27 cellular contexts compared by ENCODE assay signal in genomic region chr1:107404756-107405155, GRCh38.
DNase-seq lines count a peak whose midpoint lies in the region; ATAC-seq, FAIRE-seq and TF ChIP-seq lines count a peak whose summit lies in the region.
"Had no signal": no experiment of that assay in that cellular context is flagged by ENCODE, and none has a peak within 500 bp of the region (broad histone marks: within the 10 kb centered on the region; RNA-seq: fewer than 3 reads in every experiment).

No MANE protein-coding gene starts in this region.

- H3K4me2 ChIP-seq in astrocyte (ENCODE audit: low read length): peak overlapping the region; percentile 59
- H3K4me2 ChIP-seq: BLaER1 had no signal

- H4K20me1 ChIP-seq in astrocyte (ENCODE audit: insufficient read depth, low read length): no peaks in the 10 kb centered on the region
- H4K20me1 ChIP-seq: BLaER1 had no signal

- no peak overlapping the region for H3K27ac Mint-ChIP-seq in astrocyte (ENCODE audit: unreplicated experiment)
- no peak overlapping the region for H3K27ac Mint-ChIP-seq in naive thymus-derived CD8-positive, alpha-beta T cell
- H3K27ac Mint-ChIP-seq: activated CD8-positive, alpha-beta T cell treated with anti-CD3 and anti-CD28 coated beads for 36 hours had no signal

- H3K4me3 Mint-ChIP-seq in astrocyte (ENCODE audit: unreplicated experiment): no peak overlapping the region
- no peak overlapping the region for H3K4me3 Mint-ChIP-seq in naive thymus-derived CD8-positive, alpha-beta T cell
- H3K4me3 Mint-ChIP-seq: activated CD8-positive, alpha-beta T cell treated with anti-CD3 and anti-CD28 coated beads for 36 hours had no signal

- no peaks in the 10 kb centered on the region for H3K9me3 Mint-ChIP-seq in astrocyte (ENCODE audit: unreplicated experiment)
- H3K9me3 Mint-ChIP-seq in naive thymus-derived CD8-positive, alpha-beta T cell: no peaks in the 10 kb centered on the region
- H3K9me3 Mint-ChIP-seq: activated CD8-positive, alpha-beta T cell treated with anti-CD3 and anti-CD28 coated beads for 36 hours had no signal

- no peak for DNase-seq in H54 (ENCODE audit: insufficient read length, low spot score)
- peak; percentile 93 for DNase-seq in astrocyte (ENCODE audit: low read depth)
- DNase-seq in fibroblast of the aortic adventitia (ENCODE audit: low read depth): peak; percentile 51
- peak; percentile 30 for DNase-seq in urothelium cell line (ENCODE audit: low spot score)
- DNase-seq in left ventricle myocardium superior: no peak
- no peak for DNase-seq in GM19240 (ENCODE audit: insufficient read length, low spot score)
- DNase-seq in naive thymus-derived CD8-positive, alpha-beta T cell: no peak
- DNase-seq: activated CD8-positive, alpha-beta T cell treated with anti-CD3 and anti-CD28 coated beads for 36 hours; activated effector memory CD4-positive, alpha-beta T cell treated with anti-CD3 and anti-CD28 coated beads, Interleukin-2, amount 50 U/mL, for 16 hours; activated T-cell treated with anti-CD3 and anti-CD28 coated beads for 4 hours; adrenal gland; central memory CD4-positive, alpha-beta T cell; DND-41; dorsolateral prefrontal cortex; H7; kidney glomerular epithelial cell; mesendoderm; NCI-H146; NCI-H2171; NCI-H69; retina; spleen; stimulated activated CD4-positive, alpha-beta T cell treated with anti-CD3 and anti-CD28 coated beads, Interleukin-4, amount 100 ng/mL, for 1 hour; stimulated activated naive CD4-positive, alpha-beta T cell treated with Interleukin-2 at 50 U/mL for 16 hours; T1000 had no signal

- POLR2A ChIA-PET in naive thymus-derived CD8-positive, alpha-beta T cell (lab: Charles Lee): no interaction called here

- no peaks in the 10 kb centered on the region for H3K36me3 ChIP-seq in astrocyte (ENCODE audit: insufficient read depth, low read length)
- H3K36me3 ChIP-seq: adrenal gland, BLaER1, spleen, tibial nerve had no signal

- no peak overlapping the region for H3K9ac ChIP-seq in astrocyte (ENCODE audit: low read length)
- H3K9ac ChIP-seq: BLaER1 had no signal

- peaks cover 5% of the 10 kb centered on the region for H3K4me1 ChIP-seq in astrocyte (ENCODE audit: insufficient read depth, low read length)
- H3K4me1 ChIP-seq: adrenal gland, BLaER1, spleen had no signal

- peak; percentile 92 for FAIRE-seq in H54 (lab: Jason Lieb, UNC)
- FAIRE-seq in astrocyte (lab: Jason Lieb, UNC): peak; percentile 74
- FAIRE-seq in urothelium cell line (lab: Jason Lieb, UNC): no peak

- peaks cover 12% of the 10 kb centered on the region for H3K4me1 Mint-ChIP-seq in astrocyte (ENCODE audit: low read depth, unreplicated experiment)
- H3K4me1 Mint-ChIP-seq in naive thymus-derived CD8-positive, alpha-beta T cell: no peaks in the 10 kb centered on the region

- no peaks in the 10 kb centered on the region for H3K79me2 ChIP-seq in astrocyte (ENCODE audit: insufficient read depth, low read length)

- no peaks in the 10 kb centered on the region for H3K27me3 Mint-ChIP-seq in astrocyte (ENCODE audit: low read depth, unreplicated experiment)
- peaks cover 7 to 15% (median 11%) of the 10 kb centered on the region in 5 donors for H3K27me3 Mint-ChIP-seq in naive thymus-derived CD8-positive, alpha-beta T cell

- no peaks in the 10 kb centered on the region for H3K27me3 ChIP-seq in astrocyte (ENCODE audit: insufficient read depth, low read length)
- H3K27me3 ChIP-seq: adrenal gland, BLaER1, dorsolateral prefrontal cortex, spleen, tibial nerve had no signal

- intact Hi-C loops in left ventricle myocardium superior (cut with micrococcal nuclease): no loop called here

- H3K4me3 ChIP-seq in astrocyte (ENCODE audit: insufficient read depth, low read depth, low read length) (no peak overlapping the region), fibroblast of the aortic adventitia (ENCODE audit: low read depth, low read length) (no peak overlapping the region)
- H3K4me3 ChIP-seq: adrenal gland, BLaER1, dorsolateral prefrontal cortex, spleen, tibial nerve had no signal

- no peak overlapping the region for H2AFZ ChIP-seq in astrocyte (ENCODE audit: low read depth, low read length)

- H3K9me3 ChIP-seq in astrocyte (ENCODE audit: insufficient read depth, low read depth, low read length): no peaks in the 10 kb centered on the region
- H3K9me3 ChIP-seq: adrenal gland, BLaER1, spleen, tibial nerve had no signal

- no peak for ATAC-seq in left ventricle myocardium superior
- no peak for ATAC-seq in naive thymus-derived CD8-positive, alpha-beta T cell
- ATAC-seq: activated CD8-positive, alpha-beta T cell treated with anti-CD3 and anti-CD28 coated beads for 36 hours had no signal

- no peak for TF ChIP-seq POLR2A in H54 (IDR thresholded peaks at IDR 0.05; ENCODE audit: low read depth, low read length)

- H3K27ac ChIP-seq in astrocyte (ENCODE audit: low read depth, low read length): peak overlapping the region; percentile 22
- H3K27ac ChIP-seq: adrenal gland, BLaER1, spleen, tibial nerve had no signal

- H3K36me3 Mint-ChIP-seq in astrocyte (ENCODE audit: low read depth, unreplicated experiment): no peaks in the 10 kb centered on the region
- H3K36me3 Mint-ChIP-seq in naive thymus-derived CD8-positive, alpha-beta T cell: no peaks in the 10 kb centered on the region

- TF ChIP-seq CTCF in astrocyte (IDR thresholded peaks at IDR 0.05; ENCODE audit: insufficient read depth, low read depth, low read length) (no peak), fibroblast of the aortic adventitia (IDR thresholded peaks at IDR 0.05; ENCODE audit: insufficient read depth, low read length) (no peak)

Comparison
In these comparisons a context has a peak if more than half of its experiments do, and no peak if none do; other contexts are left out.
1. DNase-seq: peak in astrocyte (single experiment), fibroblast of the aortic adventitia (single experiment) and urothelium cell line (single experiment); none in H54 (single experiment), left ventricle myocardium superior (single experiment), GM19240 (single experiment) and naive thymus-derived CD8-positive, alpha-beta T cell (0 of 10).